In genomic region chr7:138645284-138645683, GRCh38 we compare ENCODE assay signal across 1 cellular context.
TF ChIP-seq lines count a peak whose summit lies in the region.

No MANE protein-coding gene starts in this region.

TF ChIP-seq in A549, 52 proteins besides CTCF, POLR2A, EP300 and RAD21 (continued from another document):
- no peak for TF ChIP-seq PHF8 (IDR thresholded peaks at IDR 0.05; ENCODE audit: borderline replicate concordance, low read depth)
- no peak for TF ChIP-seq RCOR1 (IDR thresholded peaks at IDR 0.05; ENCODE audit: low read depth, low read length)
- TF ChIP-seq KDM1A (IDR thresholded peaks at IDR 0.05; ENCODE audit: low read depth): no peak
- no peak for TF ChIP-seq HMGXB4 (CRISPR knock-in tag; IDR thresholded peaks at IDR 0.05; ENCODE audit: borderline replicate concordance)
- TF ChIP-seq ZSCAN20 (CRISPR knock-in tag; IDR thresholded peaks at IDR 0.05): no peak
- no peak for TF ChIP-seq FOXS1 (CRISPR knock-in tag; IDR thresholded peaks at IDR 0.05)
- TF ChIP-seq USF2 (IDR thresholded peaks at IDR 0.05): no peak
